ENCODE assay signal across 8 cellular contexts in genomic region chr6:109690740-109691687, GRCh38. TPM values are rescaled to one million over a fixed set of nuclear protein-coding genes. Genes with fewer than 3 reads are reported as not detected.
A peak's percentile ranks its signal among the peaks of the same experiment; 100 is the strongest.
DNase-seq lines count a peak whose midpoint lies in the region; TF ChIP-seq lines count a peak whose summit lies in the region.

TSS of gene AK9 (minus strand) at chr6:109691202. CDS start at chr6:109675745, 15,457 bp downstream.
TSS of gene FIG4 (plus strand) at chr6:109691296. CDS start at chr6:109691436, 140 bp downstream.

- H3K4me2 ChIP-seq in MM.1S (ENCODE audit: low read depth, low read length) (peak within 1 kb of the TSS; percentile 98), neuronal stem cell (ENCODE audit: insufficient read depth, low read length, poor library complexity, severe bottlenecking) (peak within 1 kb of the TSS; percentile 85)

- H3K4ac ChIP-seq in neuronal stem cell (ENCODE audit: low read length), result no peak within 1 kb of the TSS

- peak; percentile 79 for DNase-seq in GDM1 (lab: John Stamatoyannopoulos, UW)
- peak; percentile 93 for DNase-seq in HCEC 1CT
- DNase-seq in MM.1S, result peak; percentile 90
- peak; percentile 52 for DNase-seq in SIG-M5 (lab: John Stamatoyannopoulos, UW)
- DNase-seq in activated naive CD4-positive, alpha-beta T cell (lab: John Stamatoyannopoulos, UW), result peak; percentile 57 to 87 (median 72)
- DNase-seq in foreskin melanocyte, result peak; percentile 92
- DNase-seq in neuronal stem cell (ENCODE audit: low spot score), result peak; percentile 87
- peak; percentile 56 to 96 (median 90) for DNase-seq in substantia nigra (lab: John Stamatoyannopoulos, UW)

- peak within 1 kb of the TSS; percentile 73 for H3K18ac ChIP-seq in neuronal stem cell (ENCODE audit: low read length)

- H3K9ac ChIP-seq in MM.1S (ENCODE audit: low read length) (peak within 1 kb of the TSS; percentile 71), neuronal stem cell (ENCODE audit: low read depth, low read length, poor library complexity) (peak within 1 kb of the TSS; percentile 75)

- no peak within 1 kb of the TSS for H4K8ac ChIP-seq in neuronal stem cell (ENCODE audit: low read depth, low read length)

- H3K27ac ChIP-seq in MM.1S (ENCODE audit: low read length) (peak within 1 kb of the TSS; percentile 28; the same call in 1 of the 2 replicates), neuronal stem cell (replicated peaks; ENCODE audit: low read length) (peak within 1 kb of the TSS; percentile 72), substantia nigra (ENCODE audit: low read depth, low read length, poor library complexity, severe bottlenecking) (peak within 1 kb of the TSS; percentile 81)

- H3F3A ChIP-seq in MM.1S (ENCODE audit: insufficient read depth, low read length), result peaks cover 11% of the 10 kb centered on the region

- H3K79me2 ChIP-seq in MM.1S (ENCODE audit: low read length), result peaks cover 8% of the 10 kb centered on the region; the same call in 1 of the 2 replicates

- no peak within 1 kb of the TSS for H3K23ac ChIP-seq in neuronal stem cell (ENCODE audit: low read depth, low read length, poor library complexity)

- H4K20me1 ChIP-seq in MM.1S (ENCODE audit: insufficient read depth, low read length), result no peaks in the 10 kb centered on the region

- H3K14ac ChIP-seq in neuronal stem cell (ENCODE audit: low read length), result no peak within 1 kb of the TSS

- no peak within 1 kb of the TSS for H2BK5ac ChIP-seq in neuronal stem cell (ENCODE audit: low read length)

- H2BK120ac ChIP-seq in neuronal stem cell (ENCODE audit: low read depth, low read length), result no peak within 1 kb of the TSS

- H2BK12ac ChIP-seq in neuronal stem cell (ENCODE audit: low read length), result no peak within 1 kb of the TSS

- no peaks in the 10 kb centered on the region for H3K79me1 ChIP-seq in neuronal stem cell (ENCODE audit: low read depth, low read length)

- peak within 1 kb of the TSS; percentile 99 for H2AFZ ChIP-seq in MM.1S (ENCODE audit: low read length)
- peak within 1 kb of the TSS; percentile 96 for H2AFZ ChIP-seq in neuronal stem cell (ENCODE audit: low read length)

- no peak within 1 kb of the TSS for H2AK5ac ChIP-seq in neuronal stem cell (ENCODE audit: low read depth, low read length)

- peak; percentile 12 for TF ChIP-seq CTCF in MM.1S (IDR thresholded peaks at IDR 0.05; ENCODE audit: low read length)

- no CpG with 5 or more reads among the region's 48 CpGs for WGBS in neuronal stem cell (ENCODE audit: extremely low coverage in 2 of 2, insufficient read length in 2 of 2, insufficient replicate concordance in 1 of 2), 2 donors

- H3K9me3 ChIP-seq in MM.1S (replicated peaks; ENCODE audit: insufficient read depth, low read length) (no peaks in the 10 kb centered on the region), neuronal stem cell (replicated peaks in 1 of 2; ENCODE audit: control insufficient read depth in 2 of 2, insufficient read depth in 1 of 2, low read depth in 1 of 2, low read length in 2 of 2) (peaks cover 0 to 2% of the 10 kb centered on the region in 2 donors)

- H3K9me2 ChIP-seq in MM.1S (replicated peaks; ENCODE audit: insufficient read depth, low read length), result no peaks in the 10 kb centered on the region

- no peak within 1 kb of the TSS for H2BK15ac ChIP-seq in neuronal stem cell (ENCODE audit: low read length)

- peaks cover 25% of the 10 kb centered on the region for H3K4me1 ChIP-seq in MM.1S (ENCODE audit: low read length)
- H3K4me1 ChIP-seq in neuronal stem cell (ENCODE audit: control insufficient read depth in 2 of 2, insufficient read depth in 1 of 2, low read depth in 1 of 2, low read length in 2 of 2), result peaks cover 2 to 4% of the 10 kb centered on the region in 2 donors

- H3K27me3 ChIP-seq in MM.1S (replicated peaks; ENCODE audit: insufficient read depth, low read length) (no peaks in the 10 kb centered on the region), neuronal stem cell (ENCODE audit: control insufficient read depth in 3 of 3, insufficient read depth in 3 of 3, low read depth in 1 of 3, low read length in 3 of 3) (peaks cover 0 to 10% (median 3%) of the 10 kb centered on the region in 3 experiments)

- H3K4me3 ChIP-seq in MM.1S (ENCODE audit: low read length) (peak within 1 kb of the TSS; percentile 79), neuronal stem cell (ENCODE audit: low read length in 2 of 2) (peak within 1 kb of the TSS; percentile 86 to 92)

- H4K91ac ChIP-seq in neuronal stem cell (ENCODE audit: low read depth, low read length, poor library complexity), result no peak within 1 kb of the TSS

- H3K36me3 ChIP-seq in MM.1S (replicated peaks; ENCODE audit: insufficient read depth, low read length) (no peaks in the 10 kb centered on the region), neuronal stem cell (replicated peaks in 1 of 2; ENCODE audit: control insufficient read depth in 2 of 2, insufficient read depth in 2 of 2, low read length in 2 of 2) (no peaks in the 10 kb centered on the region)

RNA-seq across cellular contexts. Expression of gene AK9, which starts in this region (rescaled TPM):
- polyA plus RNA-seq in neuronal stem cell (2013, experiment 1 of 2), result 5.2 TPM
- polyA plus RNA-seq in neuronal stem cell (2013, experiment 2 of 2), result 5.9 TPM

RNA-seq across cellular contexts. Expression of gene FIG4, which starts in this region (rescaled TPM):
- polyA plus RNA-seq in neuronal stem cell (2013, experiment 1 of 2), result 12.3 TPM
- 11.5 TPM for polyA plus RNA-seq in neuronal stem cell (2013, experiment 2 of 2)

Comparison
In these comparisons a context has a peak if more than half of its experiments do, and no peak if none do; other contexts are left out.
1. Peak in every context shown above with its lines: DNase-seq, H3K4me3 ChIP-seq and H3K27ac ChIP-seq.
2. H3K27ac ChIP-seq: peak in every context shown above with its lines; median percentile 81 in substantia nigra; 72 in neuronal stem cell; 28 in MM.1S.